Comparison of ENCODE assay signal across 12 cellular contexts in the genomic region with DNA sequence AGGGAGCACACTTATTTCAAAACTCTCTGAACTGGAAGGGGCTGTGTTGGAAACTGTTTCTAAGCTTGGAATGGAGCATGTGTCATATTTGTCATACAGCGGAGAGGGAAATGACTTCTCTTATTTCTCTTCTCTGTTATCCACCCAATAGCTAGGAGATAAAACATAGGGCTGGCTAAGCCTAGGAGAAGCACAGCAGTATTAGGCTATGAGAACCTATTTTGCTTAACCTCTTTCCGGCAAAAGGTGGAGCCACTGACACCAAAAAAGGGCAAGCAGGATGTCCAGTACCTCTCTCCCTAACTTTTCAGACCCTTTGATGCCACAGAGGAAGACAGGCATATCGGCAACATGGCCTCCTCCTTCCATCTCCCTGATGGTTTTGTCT.
A peak's percentile ranks its signal among the peaks of the same experiment; 100 is the strongest.
DNase-seq lines count a peak whose midpoint lies in the region; ATAC-seq and TF ChIP-seq lines count a peak whose summit lies in the region.
"Had no signal": no experiment of that assay in that cellular context is flagged by ENCODE, and none has a peak within 500 bp of the region (broad histone marks: within the 10 kb centered on the region; RNA-seq: fewer than 3 reads in every experiment).

No MANE protein-coding gene starts in this region.

- no peak overlapping the region for H3K4me3 ChIP-seq in cardiac muscle cell

- H3K27ac ChIP-seq in cardiac muscle cell, result no peak overlapping the region

- in situ Hi-C loops in SK-MEL-5 (cut with HindIII; ENCODE audit: low pct_unique_long_range_greater_than_20kb, low sequenced_read_pairs), result no loop called here

- no peaks in the 10 kb centered on the region for H3K9me3 ChIP-seq in cardiac muscle cell (ENCODE audit: low read depth)

- H3K4me1 ChIP-seq in cardiac muscle cell (ENCODE audit: low read depth), result no peaks in the 10 kb centered on the region

- DNase-seq in DMS 273 (lab: John Stamatoyannopoulos, UW; ENCODE audit: unreplicated experiment), result peak; percentile 72
- DNase-seq in SK-MEL-5 (ENCODE audit: low read depth, low spot score), result peak; percentile 25
- DNase-seq in cardiac muscle cell (ENCODE audit: low read depth in 1 of 2, low spot score in 1 of 2), result peak in 1 of 2 donors; percentile 47
- DNase-seq in osteocyte (ENCODE audit: extremely low spot score, unreplicated experiment), result no peak
- no peak for DNase-seq in NCI-H2081 treated with DMSO at 0.1 percent for 48 hours (lab: John Stamatoyannopoulos, UW)
- no peak for DNase-seq in kidney tubule cell (ENCODE audit: low spot score)
- DNase-seq: activated CD4-positive, alpha-beta T cell treated with anti-CD3 and anti-CD28 coated beads for 48 hours; activated T-cell treated with anti-CD3 and anti-CD28 coated beads, Interleukin-2, amount 50 U/mL, for 72 hours; OCI-M1; stimulated activated CD4-positive, alpha-beta T cell treated with anti-CD3 and anti-CD28 coated beads, Interleukin-12 subunit alpha, Interleukin-12 subunit beta, amount 100 ng/mL, for 4 hours had no signal

- no peaks in the 10 kb centered on the region for H3K27me3 Mint-ChIP-seq in osteocyte (ENCODE audit: unreplicated experiment)

- no peak overlapping the region for H3K4me3 Mint-ChIP-seq in osteocyte (ENCODE audit: unreplicated experiment)
- H3K4me3 Mint-ChIP-seq: activated T-cell treated with anti-CD3 and anti-CD28 coated beads, Interleukin-2, amount 50 U/mL, for 72 hours had no signal

- no peaks in the 10 kb centered on the region for H3K27me3 ChIP-seq in cardiac muscle cell

- no peaks in the 10 kb centered on the region for H3K9me3 Mint-ChIP-seq in osteocyte (ENCODE audit: unreplicated experiment)
- H3K9me3 Mint-ChIP-seq: activated T-cell treated with anti-CD3 and anti-CD28 coated beads, Interleukin-2, amount 50 U/mL, for 72 hours had no signal

- ATAC-seq in GM21367 (IDR thresholded peaks at IDR 0.05; ENCODE audit: unreplicated experiment) (no peak), HG03432 (IDR thresholded peaks at IDR 0.05; ENCODE audit: unreplicated experiment) (no peak)
- ATAC-seq: activated T-cell treated with anti-CD3 and anti-CD28 coated beads, Interleukin-2, amount 50 U/mL, for 72 hours had no signal

- no peaks in the 10 kb centered on the region for H3K36me3 Mint-ChIP-seq in osteocyte (ENCODE audit: unreplicated experiment)

- H3K27ac Mint-ChIP-seq in osteocyte (ENCODE audit: unreplicated experiment), result no peak overlapping the region
- H3K27ac Mint-ChIP-seq: activated T-cell treated with anti-CD3 and anti-CD28 coated beads, Interleukin-2, amount 50 U/mL, for 72 hours had no signal

- TF ChIP-seq CTCF in cardiac muscle cell (IDR thresholded peaks at IDR 0.05; ENCODE audit: low read depth, low read length) (peak; percentile 8), osteocyte (IDR thresholded peaks at IDR 0.05) (peak; percentile 13)

- no peaks in the 10 kb centered on the region for H3K36me3 ChIP-seq in cardiac muscle cell

- peaks cover 31% of the 10 kb centered on the region for H3K4me1 Mint-ChIP-seq in osteocyte (ENCODE audit: unreplicated experiment)

Comparison
In these comparisons a context has a peak if more than half of its experiments do, and no peak if none do; other contexts are left out.
1. DNase-seq: peak in DMS 273 (single experiment) and SK-MEL-5 (single experiment); none in osteocyte (single experiment), NCI-H2081 treated with DMSO at 0.1 percent for 48 hours (single experiment) and kidney tubule cell (single experiment).